In the genomic region with DNA sequence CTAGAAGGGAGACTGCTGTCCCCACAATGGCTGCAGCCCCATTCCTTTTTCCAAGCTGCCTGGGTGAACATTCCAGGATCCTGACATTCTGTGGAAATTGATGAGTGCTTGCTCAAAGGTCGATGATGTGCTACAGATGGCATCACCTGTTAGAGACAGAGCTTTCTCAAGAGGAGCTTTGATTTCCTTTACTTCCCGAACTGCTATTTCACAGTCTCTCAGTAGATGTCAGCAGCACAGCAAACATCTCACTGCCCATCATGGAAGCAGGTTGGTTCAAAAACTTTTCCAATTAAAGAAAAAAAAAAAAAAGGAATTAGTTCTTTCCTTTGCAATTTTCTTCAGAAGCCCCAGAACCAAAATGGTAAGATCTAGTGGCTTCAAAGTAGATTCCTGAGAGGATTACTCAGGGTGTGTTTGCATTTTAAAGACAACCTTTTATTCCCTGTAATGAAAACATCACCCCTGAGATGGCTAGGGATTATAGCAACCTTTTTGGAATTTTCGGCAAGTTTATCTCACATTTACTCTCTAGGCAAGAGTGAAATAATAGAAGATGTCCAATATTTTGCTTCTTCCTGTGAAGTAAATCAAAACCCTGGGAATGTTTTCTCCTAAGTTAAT, we compare ENCODE assay signal across 9 cellular contexts. TPM values are rescaled to one million over a fixed set of nuclear protein-coding genes. Genes with fewer than 3 reads are reported as not detected.
DNase-seq lines count a peak whose midpoint lies in the region; ATAC-seq, FAIRE-seq and TF ChIP-seq lines count a peak whose summit lies in the region.
"Had no signal": no experiment of that assay in that cellular context is flagged by ENCODE, and none has a peak within 500 bp of the region (broad histone marks: within the 10 kb centered on the region; RNA-seq: fewer than 3 reads in every experiment).

No MANE protein-coding gene starts in this region.

- CTCF ChIA-PET in A549 (lab: Yijun Ruan, JAX): interaction anchor here (0.6 to 15.0 kb wide), 34 partner anchors 11 to 1161 kb away, joined by 3 to 197 read pairs (median 4); partner anchors contain the start of gene ALDH1A2
- CTCF ChIA-PET in activated CD4-positive, alpha-beta memory T cell treated with anti-CD3 and anti-CD28 coated beads, Interleukin-2, amount 10 ng/mL, durations not matched to agents 7 days and 5 days (lab: Charles Lee): interaction anchor here (0.7 to 6.4 kb wide), 19 partner anchors 11 to 432 kb away, joined by 3 to 156 read pairs (median 4); partner anchors contain the start of gene ALDH1A2

- H3K9me3 Mint-ChIP-seq in activated CD4-positive, alpha-beta memory T cell treated with anti-CD3 and anti-CD28 coated beads, Interleukin-2, amount 10 ng/mL, durations not matched to agents 7 days and 5 days: no peaks in the 10 kb centered on the region
- H3K9me3 Mint-ChIP-seq: activated T-cell treated with anti-CD3 and anti-CD28 coated beads, Interleukin-2, amount 50 U/mL, for 24 hours had no signal

- POLR2A ChIA-PET in A549 (lab: Yijun Ruan, JAX): interaction anchor here (0.7 kb wide), 1 partner anchor 45 kb away, joined by 4 read pairs; no protein-coding TSS in a partner anchor
- POLR2A ChIA-PET in activated CD4-positive, alpha-beta memory T cell treated with anti-CD3 and anti-CD28 coated beads, Interleukin-2, amount 10 ng/mL, durations not matched to agents 7 days and 5 days (lab: Charles Lee): interaction anchor here (1.5 kb wide), 1 partner anchor 110 kb away, joined by 4 read pairs; no protein-coding TSS in a partner anchor

- no peak for TF ChIP-seq POLR2A in A549 (IDR thresholded peaks at IDR 0.05; ENCODE audit: low read length)

- H3K4me1 ChIP-seq in A549: no peaks in the 10 kb centered on the region

- DNase-seq in A549 (ENCODE audit: low read depth in 1 of 2, low spot score in 1 of 2) (peak; percentile 29 to 50), H7 (peak; percentile 56), amniotic epithelial cell (ENCODE audit: low read depth) (peak; percentile 33), inferior parietal cortex (ENCODE audit: extremely low spot score) (peak; percentile 55)
- DNase-seq in stimulated activated naive CD4-positive, alpha-beta T cell treated with Interleukin-2 at 50 U/mL for 16 hours (lab: John Stamatoyannopoulos, UW): no peak
- DNase-seq in activated CD4-positive, alpha-beta memory T cell treated with anti-CD3 and anti-CD28 coated beads, Interleukin-2, amount 10 ng/mL, durations not matched to agents 7 days and 5 days: no peak
- DNase-seq: activated T-cell treated with anti-CD3 and anti-CD28 coated beads, Interleukin-2, amount 50 U/mL, for 24 hours had no signal

- H3K27ac Mint-ChIP-seq in activated CD4-positive, alpha-beta memory T cell treated with anti-CD3 and anti-CD28 coated beads, Interleukin-2, amount 10 ng/mL, durations not matched to agents 7 days and 5 days: no peak overlapping the region
- H3K27ac Mint-ChIP-seq: activated T-cell treated with anti-CD3 and anti-CD28 coated beads, Interleukin-2, amount 50 U/mL, for 24 hours had no signal

- peak; percentile 88 for FAIRE-seq in A549 (lab: Jason Lieb, UNC)

- peak; percentile 65 to 85; a peak in 4 of 6 replicates for ATAC-seq in A549
- no peak for ATAC-seq in GM19395 (IDR thresholded peaks at IDR 0.05; ENCODE audit: unreplicated experiment)
- ATAC-seq in HG02759 (IDR thresholded peaks at IDR 0.05; ENCODE audit: unreplicated experiment): no peak

- no peaks in the 10 kb centered on the region for H3K36me3 Mint-ChIP-seq in activated CD4-positive, alpha-beta memory T cell treated with anti-CD3 and anti-CD28 coated beads, Interleukin-2, amount 10 ng/mL, durations not matched to agents 7 days and 5 days (ENCODE audit: low read depth)

- H3K27ac ChIP-seq in A549: no peak overlapping the region

- 10% methylated on average over 3 of the region's 3 CpGs for WGBS in A549 (ENCODE audit: missing lambda C conversion rate)

- H3K4me3 Mint-ChIP-seq in activated CD4-positive, alpha-beta memory T cell treated with anti-CD3 and anti-CD28 coated beads, Interleukin-2, amount 10 ng/mL, durations not matched to agents 7 days and 5 days: no peak overlapping the region
- H3K4me3 Mint-ChIP-seq: activated T-cell treated with anti-CD3 and anti-CD28 coated beads, Interleukin-2, amount 50 U/mL, for 24 hours had no signal

- no peaks in the 10 kb centered on the region for H3K27me3 ChIP-seq in H7 (ENCODE audit: control insufficient read depth, insufficient read depth, low read length)

- no peaks in the 10 kb centered on the region for H3K9me3 ChIP-seq in A549

- TF ChIP-seq RAD21 in A549 (conservative IDR thresholded peaks at IDR 0.05 in 1 of 2, IDR thresholded peaks at IDR 0.05 in 1 of 2): peak; percentile 71 to 76

- no peak for TF ChIP-seq EP300 in A549 (IDR thresholded peaks at IDR 0.05)

- H3K4me3 ChIP-seq in A549: no peak overlapping the region
- no peak overlapping the region for H3K4me3 ChIP-seq in H7 (ENCODE audit: insufficient read depth, low read depth, low read length)

- no peaks in the 10 kb centered on the region for H3K4me1 Mint-ChIP-seq in activated CD4-positive, alpha-beta memory T cell treated with anti-CD3 and anti-CD28 coated beads, Interleukin-2, amount 10 ng/mL, durations not matched to agents 7 days and 5 days

- peak; percentile 63 for TF ChIP-seq CTCF in A549 (IDR thresholded peaks at IDR 0.05)

- H3K4me2 ChIP-seq in A549: no peak overlapping the region

- no peaks in the 10 kb centered on the region for H3K36me3 ChIP-seq in H7 (replicated peaks; ENCODE audit: control insufficient read depth, insufficient read depth, low read length)

- peaks cover 3% of the 10 kb centered on the region for H3K27me3 Mint-ChIP-seq in activated CD4-positive, alpha-beta memory T cell treated with anti-CD3 and anti-CD28 coated beads, Interleukin-2, amount 10 ng/mL, durations not matched to agents 7 days and 5 days
- H3K27me3 Mint-ChIP-seq: activated T-cell treated with anti-CD3 and anti-CD28 coated beads, Interleukin-2, amount 50 U/mL, for 24 hours had no signal

TF ChIP-seq in A549, 52 proteins besides CTCF, POLR2A, EP300 and RAD21:
- TF ChIP-seq SMC3 (IDR thresholded peaks at IDR 0.05): peak; percentile 39; the same call in 2 of the 3 replicates
- TF ChIP-seq ZNF302 (CRISPR knock-in tag; IDR thresholded peaks at IDR 0.05): no peak
- TF ChIP-seq, protein P1, sequence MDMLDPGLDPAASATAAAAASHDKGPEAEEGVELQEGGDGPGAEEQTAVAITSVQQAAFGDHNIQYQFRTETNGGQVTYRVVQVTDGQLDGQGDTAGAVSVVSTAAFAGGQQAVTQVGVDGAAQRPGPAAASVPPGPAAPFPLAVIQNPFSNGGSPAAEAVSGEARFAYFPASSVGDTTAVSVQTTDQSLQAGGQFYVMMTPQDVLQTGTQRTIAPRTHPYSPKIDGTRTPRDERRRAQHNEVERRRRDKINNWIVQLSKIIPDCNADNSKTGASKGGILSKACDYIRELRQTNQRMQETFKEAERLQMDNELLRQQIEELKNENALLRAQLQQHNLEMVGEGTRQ (IDR thresholded peaks at IDR 0.05): no peak

RNA-seq across cellular contexts. Expression of gene POLR2M, which starts 44.8 kb away (rescaled TPM):
- polyA plus RNA-seq in A549 (2011; rRNA removed) (99.6 and 107 TPM in 2 replicates), A549 (2017; fragmentation: RNase III; extraction: RNeasy Plus Mini Kit Qiagen cat#74134 plus additional on column Dnase treatment) (63.2 to 67.9 TPM (median 65.0 TPM) in 3 replicates)
- 221 and 353 TPM in 2 replicates for polyA plus RNA-seq in A549 (2012; cell fraction: cytosol; rRNA removed)
- polyA plus RNA-seq in A549 (2012; cell fraction: nucleus; rRNA removed): 4.5 and 4.7 TPM in 2 replicates
- polyA minus RNA-seq in A549 (2011; rRNA and poly(A)+ RNA removed): 76.4 and 92.3 TPM in 2 replicates
- total RNA-seq in H7 (2014; rRNA removed; shearing (Covaris generic)): 110 and 127 TPM in 2 replicates
- 10 to 100 TPM; 70.6 to 71.0 TPM for total RNA-seq in activated CD4-positive, alpha-beta memory T cell treated with anti-CD3 and anti-CD28 coated beads, Interleukin-2, amount 10 ng/mL, durations not matched to agents 7 days and 5 days

Comparison
In these comparisons a context has a peak if more than half of its experiments do, and no peak if none do; other contexts are left out.
1. ATAC-seq: peak in A549 (2 of 2); none in GM19395 (single experiment) and HG02759 (single experiment).
2. DNase-seq: peak in A549 (2 of 2), H7 (single experiment), amniotic epithelial cell (single experiment) and inferior parietal cortex (single experiment); none in stimulated activated naive CD4-positive, alpha-beta T cell treated with Interleukin-2 at 50 U/mL for 16 hours (single experiment) and activated CD4-positive, alpha-beta memory T cell treated with anti-CD3 and anti-CD28 coated beads, Interleukin-2, amount 10 ng/mL, durations not matched to agents 7 days and 5 days (single experiment).